ENCODE assay signal across 12 cellular contexts in genomic region chr4:37594095-37594494, GRCh38.
"Had no signal": no experiment of that assay in that cellular context is flagged by ENCODE, and none has a peak within 500 bp of the region (broad histone marks: within the 10 kb centered on the region; RNA-seq: fewer than 3 reads in every experiment).

No MANE protein-coding gene starts in this region.

- H3K4me1 ChIP-seq: right atrium auricular region, thyroid gland, uterus had no signal

- H3K4me3 ChIP-seq: right atrium auricular region, skin epidermis, thyroid gland, uterus had no signal

- H3K9me3 ChIP-seq: right atrium auricular region, thyroid gland, uterus had no signal

- FAIRE-seq: TTC549 had no signal

- DNase-seq: activated CD4-positive, alpha-beta T cell treated with anti-CD3 and anti-CD28 coated beads, Interleukin-2, amount 50 U/mL, for 1 hour; activated CD4-positive, CD25-positive, alpha-beta regulatory T cell; activated T-cell treated with anti-CD3 and anti-CD28 coated beads, Interleukin-2, amount 50 U/mL, for 1 hour; cerebellar nuclear complex; endodermal cell; mammary epithelial cell; naive thymus-derived CD8-positive, alpha-beta T cell; thyroid gland; uterus had no signal

- H3K36me3 ChIP-seq: right atrium auricular region, thyroid gland, uterus had no signal

- H3K27ac ChIP-seq: right atrium auricular region, skin epidermis, thyroid gland, uterus had no signal

- H3K27me3 ChIP-seq: right atrium auricular region, thyroid gland, uterus had no signal
